ENCODE assay signal across 11 cellular contexts in the genomic region with DNA sequence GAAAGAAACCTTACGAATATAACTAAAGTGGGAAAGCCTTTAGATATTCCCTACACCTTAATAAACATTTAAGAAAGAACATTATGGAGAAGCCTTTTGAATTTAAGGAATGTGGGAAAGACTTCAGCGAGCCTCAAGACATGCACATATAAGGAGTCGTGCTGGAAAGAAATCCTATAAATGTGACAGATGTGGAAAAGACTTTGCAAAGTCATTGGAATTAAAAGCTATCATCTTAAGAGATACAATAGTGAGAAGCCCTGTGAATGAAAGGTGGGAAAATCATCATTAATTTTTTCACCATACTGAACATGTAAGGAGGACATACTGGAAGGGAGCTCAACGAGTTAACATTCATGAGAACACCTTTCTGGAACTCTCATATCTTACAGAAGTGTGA.
"Had no signal": no experiment of that assay in that cellular context is flagged by ENCODE, and none has a peak within 500 bp of the region (broad histone marks: within the 10 kb centered on the region; RNA-seq: fewer than 3 reads in every experiment).

No MANE protein-coding gene starts in this region.

- FAIRE-seq: H1, H54 had no signal

- ATAC-seq: GM23338, HCT116 had no signal

- H3K4me2 ChIP-seq: GM23338 had no signal

- H2AFZ ChIP-seq: GM23248, GM23338 had no signal

- H3K9ac ChIP-seq: GM23248 had no signal

- H3K36me3 ChIP-seq: HAP-1 had no signal

- DNase-seq: GM23248, GOT3, H7, H9, HCEC 1CT, HFFc6 had no signal

- H3K4me1 ChIP-seq: HAP-1 had no signal

- H3K27ac ChIP-seq: GM23248 had no signal

- H3K4me3 ChIP-seq: GM23248, GM23338, HAP-1 had no signal
